ENCODE assay signal across 8 cellular contexts in the genomic region with DNA sequence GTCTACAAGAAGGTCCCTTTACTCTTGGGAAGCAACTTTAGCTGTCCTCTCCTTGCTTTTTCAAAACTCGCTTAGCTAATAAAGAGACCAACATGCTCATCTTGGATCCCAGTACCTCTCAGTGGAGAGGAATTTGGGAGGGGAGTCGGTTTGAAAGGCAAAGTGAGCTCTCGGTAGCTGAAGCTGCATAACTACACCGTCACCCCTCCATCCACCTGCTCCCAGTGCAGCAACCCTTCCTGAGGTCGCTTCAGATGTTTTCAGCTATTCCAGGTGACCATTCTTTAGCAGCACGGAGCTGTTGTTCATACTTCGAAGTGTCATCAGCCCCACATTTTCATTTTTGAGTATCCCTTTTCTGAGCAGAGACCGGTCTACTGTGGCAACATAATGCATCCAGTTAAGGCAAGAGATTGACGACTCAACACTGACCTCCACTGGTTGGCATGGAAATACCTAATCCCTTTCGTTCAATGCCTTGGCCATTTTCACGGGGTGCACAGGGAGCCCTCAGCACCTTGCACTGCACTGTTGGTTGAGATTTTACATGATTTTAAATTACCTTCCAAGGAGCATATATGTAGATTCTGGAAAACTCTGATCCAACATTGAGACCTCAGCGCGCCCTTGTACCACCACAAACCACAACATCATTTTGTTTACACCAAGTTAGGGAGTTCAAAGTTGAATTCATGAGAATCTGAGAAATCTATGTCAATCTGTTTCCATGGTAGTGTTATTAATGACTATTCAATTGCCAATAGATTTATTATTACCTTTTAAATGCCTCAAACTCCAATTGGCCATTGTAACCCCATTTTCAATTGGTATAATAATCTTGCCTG. TPM values are rescaled to one million over a fixed set of nuclear protein-coding genes. Genes with fewer than 3 reads are reported as not detected.
DNase-seq lines count a peak whose midpoint lies in the region; ATAC-seq and TF ChIP-seq lines count a peak whose summit lies in the region.

No MANE protein-coding gene starts in this region.

- H3K36me3 ChIP-seq in gastrocnemius medialis, result no peaks in the 10 kb centered on the region

- DNase-seq in GM13977 (ENCODE audit: low spot score), result peak; percentile 38
- DNase-seq in NCI-H1092 treated with DMSO at 0.1 percent for 48 hours (lab: John Stamatoyannopoulos, UW), result peak; percentile 34
- peak; percentile 44 for DNase-seq in T follicular helper cell (ENCODE audit: low read depth)
- DNase-seq in anterior cingulate cortex (lab: John Stamatoyannopoulos, UW), result peak in 49 of 58 donors; percentile 1 to 74 (median 40)
- DNase-seq in hepatic stellate cell (ENCODE audit: low spot score), result peak; percentile 48
- DNase-seq in gastrocnemius medialis, result peak; percentile 6 to 20

- no peak overlapping the region for H3K4me3 ChIP-seq in gastrocnemius medialis

- no peak overlapping the region for H3K27ac ChIP-seq in gastrocnemius medialis

- peaks cover 5 to 15% of the 10 kb centered on the region in 2 donors for H3K4me1 ChIP-seq in gastrocnemius medialis

- TF ChIP-seq POLR2A in gastrocnemius medialis (IDR thresholded peaks at IDR 0.05), result no peak

- intact Hi-C loops in gastrocnemius medialis (cut with DNase I; ENCODE audit: low total_unique reads), result loop anchor here (2.0 to 10.0 kb wide), 3 partner anchors 267 to 825 kb away; no protein-coding TSS in a partner anchor

- no peaks in the 10 kb centered on the region for H3K9me3 ChIP-seq in gastrocnemius medialis

- TF ChIP-seq CTCF in GM13977 (IDR thresholded peaks at IDR 0.05; ENCODE audit: extremely low read depth, insufficient read depth, missing control alignments), result peak; percentile 83
- peak; percentile 39 to 69 (median 64) for TF ChIP-seq CTCF in gastrocnemius medialis (IDR thresholded peaks at IDR 0.05 in 4 of 5, conservative IDR thresholded peaks at IDR 0.05 in 1 of 5)

- peak; percentile 92 for ATAC-seq in HG02642 (IDR thresholded peaks at IDR 0.05; ENCODE audit: poor library complexity, unreplicated experiment)
- ATAC-seq in gastrocnemius medialis, result peak; percentile 75 to 95
- ATAC-seq in HG03378 (IDR thresholded peaks at IDR 0.05; ENCODE audit: unreplicated experiment), result no peak

- in situ Hi-C loops in GM13977 (cut with MboI; ENCODE audit: low pct_unique_long_range_greater_than_20kb, low sequenced_read_pairs, unreplicated experiment), result loop anchor here (10.0 kb wide), 3 partner anchors 103 to 827 kb away; partner anchors contain the start of gene RNASEH2B
- in situ Hi-C loops in gastrocnemius medialis (cut with MboI; ENCODE audit: low sequenced_read_pairs in 4 of 4), result loop anchor here (10.0 to 25.0 kb wide), 3 partner anchors 814 to 839 kb away; partner anchors contain the start of gene TRIM13 (in 1 of the 4)

- no peaks in the 10 kb centered on the region for H3K27me3 ChIP-seq in gastrocnemius medialis

RNA-seq across cellular contexts. Expression of gene DLEU7, which starts 42.2 kb away (rescaled TPM):
- under 1 TPM in 1 of 4 donors, not detected in 3; 0.24 TPM for total RNA-seq in gastrocnemius medialis
